In genomic region chr3:6392123-6392522, GRCh38 we compare ENCODE assay signal across 1 cellular context.
TF ChIP-seq lines count a peak whose summit lies in the region.

No MANE protein-coding gene starts in this region.

TF ChIP-seq in HCT116, 20 proteins besides CTCF, POLR2A, EP300 and RAD21 (continued from another document):
- TF ChIP-seq REST (IDR thresholded peaks at IDR 0.05; ENCODE audit: low read depth): no peak
- TF ChIP-seq ZBTB33 (IDR thresholded peaks at IDR 0.05; ENCODE audit: extremely low read depth, insufficient replicate concordance, low read length): no peak
- no peak for TF ChIP-seq FOSL1 (IDR thresholded peaks at IDR 0.05; ENCODE audit: low read depth)
- no peak for TF ChIP-seq EGR1 (IDR thresholded peaks at IDR 0.05; ENCODE audit: low read depth)
- TF ChIP-seq ZFX (IDR thresholded peaks at IDR 0.05): no peak
